1 cellular context compared by ENCODE assay signal in genomic region chr2:42963452-42964068, GRCh38.
TF ChIP-seq lines count a peak whose summit lies in the region.

No MANE protein-coding gene starts in this region.

TF ChIP-seq in K562, 482 proteins besides CTCF, POLR2A, EP300 and RAD21 (continued from another document):
- no peak for TF ChIP-seq ZBTB9 (CRISPR knock-in tag; IDR thresholded peaks at IDR 0.05)
- no peak for TF ChIP-seq BDP1 (IDR thresholded peaks at IDR 0.05; ENCODE audit: insufficient read depth, insufficient read length)
- 0 out of 2 replicates have a peak, but pooled peaks have one; percentile 20 for TF ChIP-seq SPI1 (IDR thresholded peaks at IDR 0.05; ENCODE audit: borderline replicate concordance, low read depth, low read length)
